8 cellular contexts compared by ENCODE assay signal in the genomic region with DNA sequence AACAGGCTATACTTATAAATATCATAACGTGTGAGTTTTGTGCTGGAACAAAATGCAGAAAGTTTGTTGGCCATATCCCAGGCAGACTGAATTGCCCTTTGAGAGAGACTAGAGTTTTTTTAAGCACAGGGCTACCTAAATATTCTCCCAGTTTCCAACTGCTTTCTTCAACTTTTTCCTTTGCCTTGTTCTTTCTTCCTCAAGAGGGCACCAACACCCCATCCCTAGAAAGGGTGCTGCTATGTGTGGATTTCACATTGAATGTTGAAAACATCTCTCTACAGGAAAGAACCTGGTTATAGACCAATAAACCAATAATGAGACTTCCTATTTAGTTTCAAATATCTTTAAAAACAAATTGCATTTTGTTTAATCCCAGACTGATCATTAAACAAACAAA.
DNase-seq lines count a peak whose midpoint lies in the region; ATAC-seq, FAIRE-seq and TF ChIP-seq lines count a peak whose summit lies in the region.

No MANE protein-coding gene starts in this region.

- H2AFZ ChIP-seq in OCI-LY3 (ENCODE audit: low read depth, low read length) = peak overlapping the region; percentile 42

- peaks cover 3% of the 10 kb centered on the region; the same call in 1 of the 2 replicates for H3K9me3 ChIP-seq in OCI-LY3 (ENCODE audit: insufficient read depth, low read length)

- no peaks in the 10 kb centered on the region for H3K27me3 Mint-ChIP-seq in activated naive CD8-positive, alpha-beta T cell treated with anti-CD3 and anti-CD28 coated beads for 36 hours

- no peaks in the 10 kb centered on the region for H4K20me1 ChIP-seq in OCI-LY3 (ENCODE audit: insufficient read depth, low read length)

- DNase-seq in AG09309 (ENCODE audit: low read depth) (no peak), GM18507 (ENCODE audit: extremely low spot score, insufficient read length, low read depth) (no peak), dermis microvascular lymphatic vessel endothelial cell (ENCODE audit: low read depth in 2 of 2) (peak; percentile 48 to 69), myocyte (ENCODE audit: low read depth) (peak; percentile 68), AML-193 (lab: John Stamatoyannopoulos, UW) (no peak)
- no peak for DNase-seq in activated naive CD8-positive, alpha-beta T cell treated with anti-CD3 and anti-CD28 coated beads for 36 hours

- H3K9ac ChIP-seq in OCI-LY3 (ENCODE audit: low read length) = peak overlapping the region; percentile 93

- H3K27ac Mint-ChIP-seq in activated naive CD8-positive, alpha-beta T cell treated with anti-CD3 and anti-CD28 coated beads for 36 hours = no peak overlapping the region

- H3K36me3 ChIP-seq in OCI-LY3 (replicated peaks; ENCODE audit: low read depth, low read length) = peaks cover 4% of the 10 kb centered on the region

- no peaks in the 10 kb centered on the region for H3K36me3 Mint-ChIP-seq in activated naive CD8-positive, alpha-beta T cell treated with anti-CD3 and anti-CD28 coated beads for 36 hours

- no peak for ATAC-seq in HG02884 (IDR thresholded peaks at IDR 0.05; ENCODE audit: unreplicated experiment)

- H3K9me3 Mint-ChIP-seq in activated naive CD8-positive, alpha-beta T cell treated with anti-CD3 and anti-CD28 coated beads for 36 hours = peaks cover 4% of the 10 kb centered on the region

- H3K4me3 ChIP-seq in AG09309 (ENCODE audit: control insufficient read depth, low read depth, low read length) (no peak overlapping the region), OCI-LY3 (ENCODE audit: low read length) (no peak overlapping the region)

- H3K4me2 ChIP-seq in OCI-LY3 (ENCODE audit: low read length) = peak overlapping the region; percentile 54

- TF ChIP-seq CTCF in AG09309 (IDR thresholded peaks at IDR 0.05; ENCODE audit: control insufficient read depth, insufficient read depth, low read depth, low read length, missing control alignments) = peak; percentile 72
- TF ChIP-seq CTCF in OCI-LY3 (IDR thresholded peaks at IDR 0.05; ENCODE audit: low read depth, low read length) = peak; percentile 87

- H3K4me1 Mint-ChIP-seq in activated naive CD8-positive, alpha-beta T cell treated with anti-CD3 and anti-CD28 coated beads for 36 hours = peaks cover 24% of the 10 kb centered on the region

- peak overlapping the region; percentile 98 for H3K27ac ChIP-seq in OCI-LY3 (ENCODE audit: low read length)

- no peaks in the 10 kb centered on the region for H3K27me3 ChIP-seq in OCI-LY3 (ENCODE audit: low read depth, low read length)

- peaks cover 95% of the 10 kb centered on the region for H3K4me1 ChIP-seq in OCI-LY3 (ENCODE audit: low read length)

- no peak overlapping the region for H3K4me3 Mint-ChIP-seq in activated naive CD8-positive, alpha-beta T cell treated with anti-CD3 and anti-CD28 coated beads for 36 hours

- no peaks in the 10 kb centered on the region for H3K79me2 ChIP-seq in OCI-LY3 (ENCODE audit: low read length)

- peak; percentile 62 for FAIRE-seq in GM18507 (lab: Jason Lieb, UNC)

Comparison
In these comparisons a context has a peak if more than half of its experiments do, and no peak if none do; other contexts are left out.
1. DNase-seq: peak in dermis microvascular lymphatic vessel endothelial cell (2 of 2) and myocyte (single experiment); none in AG09309 (single experiment), GM18507 (single experiment), activated naive CD8-positive, alpha-beta T cell treated with anti-CD3 and anti-CD28 coated beads for 36 hours (single experiment) and AML-193 (0 of 2).